In the genomic region with DNA sequence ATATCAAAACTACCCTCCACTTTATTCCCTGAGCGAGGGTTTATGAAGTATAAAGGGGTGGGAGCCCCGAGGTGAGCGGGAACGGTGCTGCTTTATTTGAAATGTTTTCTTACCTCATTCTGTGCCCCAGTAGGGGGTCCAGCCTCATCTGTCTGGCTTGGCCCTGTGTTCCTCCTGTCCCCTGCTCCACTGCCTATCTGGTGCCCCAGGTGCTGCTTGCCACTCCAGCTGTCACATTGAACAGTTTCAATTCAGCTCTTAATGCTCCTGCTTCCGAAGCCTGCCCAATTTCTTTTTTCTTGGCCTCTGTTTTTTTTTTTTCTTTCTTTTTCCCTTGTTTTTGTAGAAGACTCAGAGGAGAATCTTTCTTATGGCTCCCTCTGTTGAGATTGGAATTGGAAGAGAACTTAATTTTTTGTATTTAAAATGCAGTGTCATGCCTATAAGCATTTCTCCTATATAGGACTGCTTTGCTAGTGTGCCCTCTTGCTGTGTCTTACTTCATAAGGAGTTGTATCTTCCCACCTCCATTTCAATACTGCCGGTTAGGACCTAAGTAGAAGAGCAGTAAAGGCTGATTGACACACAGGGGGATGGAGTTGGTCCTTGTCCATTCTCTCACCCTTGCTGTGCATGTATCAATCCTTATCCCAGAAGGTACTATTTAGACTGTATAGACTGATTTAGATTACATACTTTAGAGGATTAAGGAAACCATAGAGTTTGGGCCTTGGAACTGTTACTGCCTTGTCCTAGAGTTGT, we compare ENCODE assay signal across 8 cellular contexts. TPM values are rescaled to one million over a fixed set of nuclear protein-coding genes. Genes with fewer than 3 reads are reported as not detected.
DNase-seq lines count a peak whose midpoint lies in the region; ATAC-seq and TF ChIP-seq lines count a peak whose summit lies in the region.

No MANE protein-coding gene starts in this region.

- no peak for TF ChIP-seq POLR2A in body of pancreas (IDR thresholded peaks at IDR 0.05)

- in situ Hi-C loops in Panc1 (cut with HindIII; ENCODE audit: low pct_unique_long_range_greater_than_20kb, low sequenced_read_pairs), result no loop called here

- peaks cover 48% of the 10 kb centered on the region for H3K79me2 ChIP-seq in fibroblast of lung (ENCODE audit: control insufficient read depth, insufficient read depth, low read length)

- H3K9ac ChIP-seq in fibroblast of lung (ENCODE audit: insufficient read depth, low read length), result no peak overlapping the region

- H3K36me3 ChIP-seq in Panc1 (ENCODE audit: control insufficient read depth, insufficient read depth, low read length), result peaks cover 10% of the 10 kb centered on the region
- no peaks in the 10 kb centered on the region for H3K36me3 ChIP-seq in fibroblast of lung (ENCODE audit: control insufficient read depth, insufficient read depth, low read length)
- H3K36me3 ChIP-seq in body of pancreas (replicated peaks in 1 of 2; ENCODE audit: insufficient read depth in 1 of 2, low read depth in 2 of 2), result no peaks in the 10 kb centered on the region

- no peaks in the 10 kb centered on the region for H4K20me1 ChIP-seq in fibroblast of lung (ENCODE audit: control insufficient read depth, extremely low read depth, insufficient read depth, low read length)

- POLR2A ChIA-PET in Panc1 (lab: Charles Lee), result no interaction called here

- ATAC-seq in Panc1 (no peak), body of pancreas (no peak), GM21423 (IDR thresholded peaks at IDR 0.05; ENCODE audit: unreplicated experiment) (no peak), HG03045 (IDR thresholded peaks at IDR 0.05; ENCODE audit: unreplicated experiment) (no peak)

- peak; percentile 44 to 60 for DNase-seq in NCI-H2081 (lab: John Stamatoyannopoulos, UW)
- DNase-seq in NCI-H2081 treated with DMSO at 0.1 percent for 48 hours (lab: John Stamatoyannopoulos, UW), result no peak
- no peak for DNase-seq in Panc1 (ENCODE audit: low read depth, low spot score)
- DNase-seq in fibroblast of lung (ENCODE audit: low read depth in 2 of 2), result no peak
- DNase-seq in retinal pigment epithelial cell (ENCODE audit: low read depth), result peak; percentile 24
- DNase-seq in body of pancreas, result no peak

- WGBS in body of pancreas, 2 donors, result 26 to 54% methylated on average over 6 of the region's 6 CpGs

- no TSS peak for BruUV-seq in Panc1 (replicated peaks; lab: Mats Ljungman, UMichigan)

- H3K9me3 ChIP-seq in Panc1 (ENCODE audit: control insufficient read depth, insufficient read depth, low read depth, low read length) (no peaks in the 10 kb centered on the region), fibroblast of lung (ENCODE audit: control insufficient read depth, insufficient read depth, low read depth, low read length) (no peaks in the 10 kb centered on the region), body of pancreas (no peaks in the 10 kb centered on the region)

- intact Hi-C loops in Panc1 (cut with micrococcal nuclease; ENCODE audit: unreplicated experiment) (loop anchor here (5.0 kb wide), 1 partner anchor 123 kb away; no protein-coding TSS in a partner anchor), body of pancreas (cut with DNase I) (no loop called here)

- peak overlapping the region; percentile 25 for H3K27ac ChIP-seq in Panc1 (ENCODE audit: low read length)
- peak overlapping the region; percentile 1 for H3K27ac ChIP-seq in fibroblast of lung (ENCODE audit: insufficient read depth, low read length)
- H3K27ac ChIP-seq in body of pancreas, result peak overlapping the region in 1 of 4 donors; percentile 17

- CTCF ChIA-PET in Panc1 (lab: Charles Lee), result no interaction called here

- H3K4me3 ChIP-seq in Panc1 (ENCODE audit: low read depth in 2 of 2, low read length in 2 of 2), result peak overlapping the region; percentile 82 to 99
- peak overlapping the region; percentile 78 to 98 (median 88) for H3K4me3 ChIP-seq in fibroblast of lung (replicated peaks in 1 of 4; ENCODE audit: control extremely low read depth in 1 of 4, insufficient read depth in 1 of 4, low read depth in 3 of 4, low read length in 4 of 4)
- H3K4me3 ChIP-seq in retinal pigment epithelial cell (ENCODE audit: low read length), result peak overlapping the region; percentile 78
- H3K4me3 ChIP-seq in body of pancreas, result no peak overlapping the region

- TF ChIP-seq CTCF in Panc1 (IDR thresholded peaks at IDR 0.05) (no peak), fibroblast of lung (conservative IDR thresholded peaks at IDR 0.05 in 1 of 2, IDR thresholded peaks at IDR 0.05 in 1 of 2; ENCODE audit: low read depth in 1 of 2, low read length in 2 of 2) (no peak), retinal pigment epithelial cell (conservative IDR thresholded peaks at IDR 0.05; ENCODE audit: low read depth, low read length) (no peak), body of pancreas (IDR thresholded peaks at IDR 0.05) (no peak)

- H2AFZ ChIP-seq in fibroblast of lung (ENCODE audit: low read length), result no peak overlapping the region

- peak overlapping the region; percentile 84 for H3K4me2 ChIP-seq in fibroblast of lung (ENCODE audit: extremely low read depth, insufficient read depth, low read length)

- H3K4me1 ChIP-seq in Panc1 (ENCODE audit: control insufficient read depth, insufficient read depth, low read length) (peaks cover 21% of the 10 kb centered on the region), fibroblast of lung (ENCODE audit: control insufficient read depth, extremely low read depth, insufficient read depth, low read length) (peaks cover 8% of the 10 kb centered on the region), body of pancreas (peaks cover 42% of the 10 kb centered on the region)

- no peaks in the 10 kb centered on the region for H3K27me3 ChIP-seq in Panc1 (ENCODE audit: control insufficient read depth, insufficient read depth, low read length)
- no peaks in the 10 kb centered on the region for H3K27me3 ChIP-seq in fibroblast of lung (ENCODE audit: control insufficient read depth, insufficient read depth, low read length)
- no peaks in the 10 kb centered on the region for H3K27me3 ChIP-seq in body of pancreas

RNA-seq across cellular contexts. Expression of a gene that starts 2.3 kb away (rescaled TPM):
- total RNA-seq in Panc1 (2021; ENCODE audit: unreplicated experiment) (18.0 TPM), fibroblast of lung (22.3 and 23.0 TPM in 2 replicates), body of pancreas (10 to 100 TPM; 16.8 to 17.4 TPM)
- polyA plus RNA-seq in Panc1 (2012; ENCODE audit: insufficient read length), result 10.1 TPM
- polyA plus RNA-seq in fibroblast of lung, result 21.7 and 30.5 TPM in 2 replicates
- polyA plus RNA-seq in fibroblast of lung (2012), result 13.8 and 18.7 TPM in 2 replicates
- 10.4 and 16.6 TPM in 2 replicates for polyA minus RNA-seq in fibroblast of lung (ENCODE audit: low replicate concordance)

Comparison
In these comparisons a context has a peak if more than half of its experiments do, and no peak if none do; other contexts are left out.
1. DNase-seq: peak in NCI-H2081 (2 of 2) and retinal pigment epithelial cell (single experiment); none in NCI-H2081 treated with DMSO at 0.1 percent for 48 hours (single experiment), Panc1 (single experiment), fibroblast of lung (0 of 2) and body of pancreas (0 of 4).
2. H3K4me3 ChIP-seq: peak in Panc1 (2 of 2), fibroblast of lung (4 of 4) and retinal pigment epithelial cell (single experiment); none in body of pancreas (0 of 2).